ENCODE assay signal across 1 cellular context in genomic region chr3:167734498-167735232, GRCh38.
A peak's percentile ranks its signal among the peaks of the same experiment; 100 is the strongest.
TF ChIP-seq lines count a peak whose summit lies in the region.

PDCD10 (minus strand) TSS chr3:167734892; CDS start chr3:167720157, 14,735 bp downstream.

TF ChIP-seq in HepG2, 621 proteins besides CTCF, POLR2A, EP300 and RAD21 (continued from another document and continues in another):
- no peak for TF ChIP-seq ESRRA (CRISPR knock-in tag; IDR thresholded peaks at IDR 0.05; ENCODE audit: low read depth)
- TF ChIP-seq ZNF704 (CRISPR knock-in tag; IDR thresholded peaks at IDR 0.05; ENCODE audit: borderline replicate concordance): no peak
- no peak for TF ChIP-seq ZNF724P (CRISPR knock-in tag; IDR thresholded peaks at IDR 0.05; ENCODE audit: borderline replicate concordance)
- peak; percentile 84; the same call in 1 of the 2 replicates for TF ChIP-seq ARID4A (CRISPR knock-in tag; IDR thresholded peaks at IDR 0.05; ENCODE audit: borderline replicate concordance)
- TF ChIP-seq ZNF891 (CRISPR knock-in tag; IDR thresholded peaks at IDR 0.05): peak; percentile 95
- 0 out of 2 replicates have a peak, but pooled peaks have one; percentile 21 for TF ChIP-seq RXRA (CRISPR knock-in tag; IDR thresholded peaks at IDR 0.05)
- TF ChIP-seq ZNF776 (CRISPR knock-in tag; IDR thresholded peaks at IDR 0.05): no peak
- 0 out of 2 replicates have a peak, but pooled peaks have one; percentile 44 for TF ChIP-seq EED (CRISPR knock-in tag; IDR thresholded peaks at IDR 0.05)
- no peak for TF ChIP-seq ZNF207 (IDR thresholded peaks at IDR 0.05; ENCODE audit: borderline replicate concordance)
- no peak for TF ChIP-seq ZNF557 (CRISPR knock-in tag; IDR thresholded peaks at IDR 0.05)
- TF ChIP-seq MTF1 (CRISPR knock-in tag; IDR thresholded peaks at IDR 0.05): no peak
- 0 out of 2 replicates have a peak, but pooled peaks have one; percentile 9 for TF ChIP-seq ZNF235 (CRISPR knock-in tag; IDR thresholded peaks at IDR 0.05; ENCODE audit: borderline replicate concordance)
- no peak for TF ChIP-seq PHB2 (IDR thresholded peaks at IDR 0.05; ENCODE audit: partially characterized antibody)
- no peak for TF ChIP-seq ZNF777 (CRISPR knock-in tag; IDR thresholded peaks at IDR 0.05)
- TF ChIP-seq LCORL (IDR thresholded peaks at IDR 0.05): no peak
- peak; percentile 66; the same call in 1 of the 2 replicates for TF ChIP-seq LCORL (CRISPR knock-in tag; IDR thresholded peaks at IDR 0.05)
- no peak for TF ChIP-seq ZNF674 (CRISPR knock-in tag; IDR thresholded peaks at IDR 0.05; ENCODE audit: low read depth)
- no peak for TF ChIP-seq GPN1 (CRISPR knock-in tag; IDR thresholded peaks at IDR 0.05; ENCODE audit: borderline replicate concordance)
- peak; percentile 89 for TF ChIP-seq SUZ12 (IDR thresholded peaks at IDR 0.05; ENCODE audit: low read depth, low read length)
- TF ChIP-seq, protein P1, sequence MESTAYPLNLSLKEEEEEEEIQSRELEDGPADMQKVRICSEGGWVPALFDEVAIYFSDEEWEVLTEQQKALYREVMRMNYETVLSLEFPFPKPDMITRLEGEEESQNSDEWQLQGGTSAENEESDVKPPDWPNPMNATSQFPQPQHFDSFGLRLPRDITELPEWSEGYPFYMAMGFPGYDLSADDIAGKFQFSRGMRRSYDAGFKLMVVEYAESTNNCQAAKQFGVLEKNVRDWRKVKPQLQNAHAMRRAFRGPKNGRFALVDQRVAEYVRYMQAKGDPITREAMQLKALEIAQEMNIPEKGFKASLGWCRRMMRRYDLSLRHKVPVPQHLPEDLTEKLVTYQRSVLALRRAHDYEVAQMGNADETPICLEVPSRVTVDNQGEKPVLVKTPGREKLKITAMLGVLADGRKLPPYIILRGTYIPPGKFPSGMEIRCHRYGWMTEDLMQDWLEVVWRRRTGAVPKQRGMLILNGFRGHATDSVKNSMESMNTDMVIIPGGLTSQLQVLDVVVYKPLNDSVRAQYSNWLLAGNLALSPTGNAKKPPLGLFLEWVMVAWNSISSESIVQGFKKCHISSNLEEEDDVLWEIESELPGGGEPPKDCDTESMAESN (CRISPR knock-in tag; conservative IDR thresholded peaks at IDR 0.05): peak; percentile 24; the same call in 1 of the 2 replicates
- no peak for TF ChIP-seq ZBTB44 (CRISPR knock-in tag; IDR thresholded peaks at IDR 0.05)
- peak; percentile 68 for TF ChIP-seq DRAP1 (CRISPR knock-in tag; IDR thresholded peaks at IDR 0.05)
- TF ChIP-seq MAF1 (CRISPR knock-in tag; IDR thresholded peaks at IDR 0.05; ENCODE audit: borderline replicate concordance): no peak
- no peak for TF ChIP-seq ZNF230 (CRISPR knock-in tag; IDR thresholded peaks at IDR 0.05)
- no peak for TF ChIP-seq MED8 (CRISPR knock-in tag; IDR thresholded peaks at IDR 0.05; ENCODE audit: insufficient replicate concordance)
- TF ChIP-seq NFATC3 (CRISPR knock-in tag; IDR thresholded peaks at IDR 0.05): no peak; the same call in 1 of the 2 replicates
- TF ChIP-seq, protein P2, sequence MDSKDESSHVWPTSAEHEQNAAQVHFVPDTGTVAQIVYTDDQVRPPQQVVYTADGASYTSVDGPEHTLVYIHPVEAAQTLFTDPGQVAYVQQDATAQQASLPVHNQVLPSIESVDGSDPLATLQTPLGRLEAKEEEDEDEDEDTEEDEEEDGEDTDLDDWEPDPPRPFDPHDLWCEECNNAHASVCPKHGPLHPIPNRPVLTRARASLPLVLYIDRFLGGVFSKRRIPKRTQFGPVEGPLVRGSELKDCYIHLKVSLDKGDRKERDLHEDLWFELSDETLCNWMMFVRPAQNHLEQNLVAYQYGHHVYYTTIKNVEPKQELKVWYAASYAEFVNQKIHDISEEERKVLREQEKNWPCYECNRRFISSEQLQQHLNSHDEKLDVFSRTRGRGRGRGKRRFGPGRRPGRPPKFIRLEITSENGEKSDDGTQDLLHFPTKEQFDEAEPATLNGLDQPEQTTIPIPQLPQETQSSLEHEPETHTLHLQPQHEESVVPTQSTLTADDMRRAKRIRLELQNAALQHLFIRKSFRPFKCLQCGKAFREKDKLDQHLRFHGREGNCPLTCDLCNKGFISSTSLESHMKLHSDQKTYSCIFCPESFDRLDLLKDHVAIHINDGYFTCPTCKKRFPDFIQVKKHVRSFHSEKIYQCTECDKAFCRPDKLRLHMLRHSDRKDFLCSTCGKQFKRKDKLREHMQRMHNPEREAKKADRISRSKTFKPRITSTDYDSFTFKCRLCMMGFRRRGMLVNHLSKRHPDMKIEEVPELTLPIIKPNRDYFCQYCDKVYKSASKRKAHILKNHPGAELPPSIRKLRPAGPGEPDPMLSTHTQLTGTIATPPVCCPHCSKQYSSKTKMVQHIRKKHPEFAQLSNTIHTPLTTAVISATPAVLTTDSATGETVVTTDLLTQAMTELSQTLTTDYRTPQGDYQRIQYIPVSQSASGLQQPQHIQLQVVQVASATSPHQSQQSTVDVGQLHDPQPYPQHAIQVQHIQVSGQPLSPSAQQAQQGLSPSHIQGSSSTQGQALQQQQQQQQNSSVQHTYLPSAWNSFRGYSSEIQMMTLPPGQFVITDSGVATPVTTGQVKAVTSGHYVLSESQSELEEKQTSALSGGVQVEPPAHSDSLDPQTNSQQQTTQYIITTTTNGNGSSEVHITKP (CRISPR knock-in tag; IDR thresholded peaks at IDR 0.05; ENCODE audit: low read depth): no peak
- TF ChIP-seq ZIK1 (CRISPR knock-in tag; IDR thresholded peaks at IDR 0.05; ENCODE audit: borderline replicate concordance, low read depth): 0 out of 2 replicates have a peak, but pooled peaks have one; percentile 24
- no peak; the same call in 1 of the 2 replicates for TF ChIP-seq CEBPB (IDR thresholded peaks at IDR 0.05; ENCODE audit: borderline replicate concordance, low read depth, low read length)
- peak; percentile 69 for TF ChIP-seq TFAP4 (IDR thresholded peaks at IDR 0.05; ENCODE audit: borderline replicate concordance, low read depth)
- TF ChIP-seq ZBTB21 (CRISPR knock-in tag; IDR thresholded peaks at IDR 0.05): no peak
- TF ChIP-seq, protein P3, sequence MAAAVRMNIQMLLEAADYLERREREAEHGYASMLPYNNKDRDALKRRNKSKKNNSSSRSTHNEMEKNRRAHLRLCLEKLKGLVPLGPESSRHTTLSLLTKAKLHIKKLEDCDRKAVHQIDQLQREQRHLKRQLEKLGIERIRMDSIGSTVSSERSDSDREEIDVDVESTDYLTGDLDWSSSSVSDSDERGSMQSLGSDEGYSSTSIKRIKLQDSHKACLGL (CRISPR knock-in tag; IDR thresholded peaks at IDR 0.05): no peak; the same call in 1 of the 2 replicates
- TF ChIP-seq ISX (CRISPR knock-in tag; conservative IDR thresholded peaks at IDR 0.05): no peak
- 0 out of 2 replicates have a peak, but pooled peaks have one; percentile 1 for TF ChIP-seq FOXO1 (CRISPR knock-in tag; IDR thresholded peaks at IDR 0.05)
- TF ChIP-seq, protein P4, sequence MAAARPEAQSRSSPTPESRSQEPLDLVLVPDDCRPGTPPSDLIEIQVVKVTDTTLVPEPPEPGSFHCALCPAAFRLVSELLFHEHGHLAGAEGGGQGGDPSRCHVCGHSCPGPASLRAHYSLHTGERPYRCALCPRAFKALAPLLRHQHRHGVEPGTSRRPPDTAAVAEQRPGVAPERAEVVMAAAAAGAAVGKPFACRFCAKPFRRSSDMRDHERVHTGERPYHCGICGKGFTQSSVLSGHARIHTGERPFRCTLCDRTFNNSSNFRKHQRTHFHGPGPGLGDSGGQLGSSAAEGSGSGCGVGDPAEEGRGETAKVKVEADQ (CRISPR knock-in tag; IDR thresholded peaks at IDR 0.05; ENCODE audit: borderline replicate concordance): no peak
- TF ChIP-seq ZZZ3 (CRISPR knock-in tag; IDR thresholded peaks at IDR 0.05; ENCODE audit: borderline replicate concordance): no peak
- no peak for TF ChIP-seq MTA1 (CRISPR knock-in tag; IDR thresholded peaks at IDR 0.05; ENCODE audit: borderline replicate concordance)
- TF ChIP-seq RNF2 (conservative IDR thresholded peaks at IDR 0.05; ENCODE audit: low read depth): no peak
- TF ChIP-seq CC2D1A (CRISPR knock-in tag; IDR thresholded peaks at IDR 0.05): no peak
- TF ChIP-seq ZNF136 (CRISPR knock-in tag; IDR thresholded peaks at IDR 0.05; ENCODE audit: low read depth): no peak
- no peak for TF ChIP-seq ARNT (IDR thresholded peaks at IDR 0.05)
- TF ChIP-seq CENPBD1 (CRISPR knock-in tag; IDR thresholded peaks at IDR 0.05; ENCODE audit: borderline replicate concordance, low read depth): no peak
- no peak for TF ChIP-seq BCLAF1 (IDR thresholded peaks at IDR 0.05)
- peak; percentile 85; the same call in 1 of the 2 replicates for TF ChIP-seq U2AF2 (IDR thresholded peaks at IDR 0.05; ENCODE audit: low read depth, low read length)
- no peak for TF ChIP-seq SIX1 (CRISPR knock-in tag; IDR thresholded peaks at IDR 0.05; ENCODE audit: borderline replicate concordance)
- TF ChIP-seq ZBTB20 (CRISPR knock-in tag; IDR thresholded peaks at IDR 0.05; ENCODE audit: borderline replicate concordance, low read depth): no peak
- TF ChIP-seq ZMYM3 (CRISPR knock-in tag; IDR thresholded peaks at IDR 0.05): 0 out of 2 replicates have a peak, but pooled peaks have one; percentile 18
